Comparison of ENCODE assay signal across 11 cellular contexts in genomic region chr20:63953764-63954429, GRCh38. TPM values are rescaled to one million over a fixed set of nuclear protein-coding genes. Genes with fewer than 3 reads are reported as not detected.
DNase-seq lines count a peak whose midpoint lies in the region; ATAC-seq and TF ChIP-seq lines count a peak whose summit lies in the region.
"Had no signal": no experiment of that assay in that cellular context is flagged by ENCODE, and none has a peak within 500 bp of the region (broad histone marks: within the 10 kb centered on the region; RNA-seq: fewer than 3 reads in every experiment).

No MANE protein-coding gene starts in this region.

- peak overlapping the region; percentile 85 for H3K4me3 Mint-ChIP-seq in CD4-positive, alpha-beta T cell
- peak overlapping the region; percentile 83 for H3K4me3 Mint-ChIP-seq in nephron progenitor cell

- POLR2A ChIA-PET in CD4-positive, alpha-beta T cell (lab: Charles Lee) = interaction anchor here (1.2 kb wide), 1 partner anchor 11 kb away, joined by 3 read pairs; no protein-coding TSS in a partner anchor

- intact Hi-C loops in CD4-positive, alpha-beta T cell (cut with DNase I, micrococcal nuclease) = no loop called here

- H3K9me3 ChIP-seq in CD4-positive, alpha-beta T cell (ENCODE audit: control insufficient read depth, low read length) = no peaks in the 10 kb centered on the region
- H3K9me3 ChIP-seq: ovary had no signal

- H4K20me1 ChIP-seq in KMS-11 (ENCODE audit: insufficient read depth) = peaks cover 14% of the 10 kb centered on the region; the same call in 1 of the 2 replicates

- H3K27me3 Mint-ChIP-seq in CD4-positive, alpha-beta T cell = no peaks in the 10 kb centered on the region
- no peaks in the 10 kb centered on the region for H3K27me3 Mint-ChIP-seq in nephron progenitor cell (ENCODE audit: low read depth, poor library complexity)

- peaks cover 33% of the 10 kb centered on the region for H3K4me1 ChIP-seq in KMS-11 (ENCODE audit: low read depth, poor library complexity, severe bottlenecking)

- no peak for ATAC-seq in CD4-positive, alpha-beta T cell (ENCODE audit: poor library complexity)

- peaks cover 71% of the 10 kb centered on the region for H3K79me2 ChIP-seq in KMS-11 (ENCODE audit: insufficient read depth, low read depth)

- peak overlapping the region; percentile 76 for H3K27ac Mint-ChIP-seq in CD4-positive, alpha-beta T cell
- H3K27ac Mint-ChIP-seq in nephron progenitor cell = peak overlapping the region; percentile 77

- TF ChIP-seq CTCF in CD4-positive, alpha-beta T cell (IDR thresholded peaks at IDR 0.05) = no peak
- TF ChIP-seq CTCF in KMS-11 (conservative IDR thresholded peaks at IDR 0.05; ENCODE audit: low read depth, low read length) = no peak
- no peak for TF ChIP-seq CTCF in choroid plexus epithelial cell (conservative IDR thresholded peaks at IDR 0.05; ENCODE audit: low read depth, low read length)
- TF ChIP-seq CTCF in nephron progenitor cell (IDR thresholded peaks at IDR 0.05) = no peak

- peaks cover 49% of the 10 kb centered on the region for H3K4me1 Mint-ChIP-seq in CD4-positive, alpha-beta T cell (ENCODE audit: low read depth)
- H3K4me1 Mint-ChIP-seq in nephron progenitor cell = peaks cover 56% of the 10 kb centered on the region

- H2AFZ ChIP-seq in KMS-11 (ENCODE audit: low read depth) = no peak overlapping the region

- H3K9me3 Mint-ChIP-seq in CD4-positive, alpha-beta T cell = no peaks in the 10 kb centered on the region
- no peaks in the 10 kb centered on the region for H3K9me3 Mint-ChIP-seq in nephron progenitor cell

- CTCF ChIA-PET in CD4-positive, alpha-beta T cell (lab: Charles Lee) = no interaction called here

- H3K36me3 ChIP-seq in KMS-11 (ENCODE audit: insufficient read depth) = no peaks in the 10 kb centered on the region
- H3K36me3 ChIP-seq: ovary had no signal

- DNase-seq in CD4-positive, alpha-beta T cell = no peak
- DNase-seq in choroid plexus epithelial cell (ENCODE audit: low read depth) = no peak
- DNase-seq in nephron progenitor cell = no peak
- no peak for DNase-seq in HCEC 1CT
- no peak for DNase-seq in T-helper 9 cell
- no peak for DNase-seq in DMS 273 (lab: John Stamatoyannopoulos, UW; ENCODE audit: unreplicated experiment)
- no peak for DNase-seq in stimulated activated CD4-positive, alpha-beta T cell treated with anti-CD3 and anti-CD28 coated beads, Interleukin-1b, Interleukin-23, amount 100 ng/mL, for 48 hours
- DNase-seq: activated gamma-delta T cell had no signal

- peak overlapping the region; percentile 82; the same call in 1 of the 2 replicates for H3K4me2 ChIP-seq in KMS-11

- H3K36me3 Mint-ChIP-seq in CD4-positive, alpha-beta T cell (ENCODE audit: low read depth) = peaks cover 5% of the 10 kb centered on the region
- H3K36me3 Mint-ChIP-seq in nephron progenitor cell (ENCODE audit: low read depth) = no peaks in the 10 kb centered on the region

- no peaks in the 10 kb centered on the region for H3K27me3 ChIP-seq in CD4-positive, alpha-beta T cell (ENCODE audit: control insufficient read depth, insufficient read depth, low read length)
- H3K27me3 ChIP-seq in KMS-11 (ENCODE audit: insufficient read depth, low read depth) = no peaks in the 10 kb centered on the region
- H3K27me3 ChIP-seq: ovary had no signal

- no peak overlapping the region for H3K9ac ChIP-seq in KMS-11

- H3K4me3 ChIP-seq in KMS-11 (IDR thresholded peaks at IDR 0.05; ENCODE audit: insufficient read depth, low read depth, low read length) = no peak overlapping the region
- peak overlapping the region; percentile 6 for H3K4me3 ChIP-seq in choroid plexus epithelial cell (ENCODE audit: low read depth, low read length)

- no peak overlapping the region for H3K27ac ChIP-seq in CD4-positive, alpha-beta T cell (ENCODE audit: low read depth, low read length)
- no peak overlapping the region for H3K27ac ChIP-seq in KMS-11
- H3K27ac ChIP-seq: SK-N-MC had no signal

RNA-seq across cellular contexts. Expression of gene UCKL1, which starts 2.3 kb away (rescaled TPM):
- total RNA-seq in CD4-positive, alpha-beta T cell = 10 to 100 TPM; 41.3 to 46.1 TPM

RNA-seq across cellular contexts. Expression of gene ZNF512B, which starts 15.8 kb away (rescaled TPM):
- total RNA-seq in CD4-positive, alpha-beta T cell = 10 to 100 TPM; 22.0 to 23.3 TPM

RNA-seq across cellular contexts. Expression of gene SAMD10, which starts 25.5 kb away (rescaled TPM):
- 10 to 100 TPM; 12.0 to 12.1 TPM for total RNA-seq in CD4-positive, alpha-beta T cell

RNA-seq across cellular contexts. Expression of gene PRPF6, which starts 27.0 kb away (rescaled TPM):
- 10 to 100 TPM; 50.6 to 51.3 TPM for total RNA-seq in CD4-positive, alpha-beta T cell

RNA-seq across cellular contexts. Expression of gene DNAJC5, which starts 59.0 kb away (rescaled TPM):
- total RNA-seq in CD4-positive, alpha-beta T cell = 10 to 100 TPM; 21.4 to 22.5 TPM
